ENCODE assay signal across 8 cellular contexts in the genomic region with DNA sequence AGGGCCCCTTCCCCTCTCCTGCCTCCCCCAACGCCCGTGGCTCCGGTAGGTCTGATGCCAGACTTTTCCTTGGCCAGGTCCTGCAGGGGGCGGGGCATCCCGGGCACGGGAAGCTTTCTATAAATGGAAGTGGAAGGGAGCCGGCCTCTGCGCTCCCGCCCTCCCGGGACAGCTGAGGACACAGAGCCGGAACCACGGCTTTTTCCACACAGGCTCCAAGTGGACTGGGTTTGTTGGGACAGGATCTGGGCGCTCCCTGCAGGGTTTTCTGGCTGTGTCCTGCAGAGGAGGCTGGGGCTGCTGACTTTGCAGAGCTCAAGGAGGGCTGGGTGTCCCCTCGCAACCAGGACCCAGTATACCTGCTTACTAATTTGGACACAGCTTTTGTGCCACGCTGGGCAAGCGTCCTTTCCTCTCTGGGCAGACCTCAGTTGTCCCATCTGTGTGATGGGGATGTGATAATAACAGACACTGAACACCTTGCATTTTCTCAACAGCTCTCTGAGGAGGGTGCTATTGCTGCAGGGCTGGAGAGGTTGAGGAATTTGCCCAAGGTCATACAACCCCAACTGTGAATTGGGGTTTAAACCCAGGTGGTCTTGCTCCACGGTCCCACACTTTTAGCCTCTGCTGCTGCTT. TPM values are rescaled to one million over a fixed set of nuclear protein-coding genes. Genes with fewer than 3 reads are reported as not detected.
A peak's percentile ranks its signal among the peaks of the same experiment; 100 is the strongest.
DNase-seq lines count a peak whose midpoint lies in the region; ATAC-seq and TF ChIP-seq lines count a peak whose summit lies in the region.

No MANE protein-coding gene starts in this region.

- no peak overlapping the region for H3K27ac Mint-ChIP-seq in activated T-helper 17 cell treated with anti-CD3 and anti-CD28 coated beads, Interleukin-2, amount 50 U/mL, for 72 hours

- H3K4me3 ChIP-seq in thoracic aorta = peak overlapping the region; percentile 48

- H3K27ac ChIP-seq in thoracic aorta = peak overlapping the region; percentile 55 to 62

- no peaks in the 10 kb centered on the region for H3K27me3 Mint-ChIP-seq in activated T-helper 17 cell treated with anti-CD3 and anti-CD28 coated beads, Interleukin-2, amount 50 U/mL, for 72 hours

- DNase-seq in AG20443 (ENCODE audit: low spot score) (peak; percentile 89), NCI-H1105 treated with DMSO at 0.1 percent for 48 hours (lab: John Stamatoyannopoulos, UW) (peak; percentile 30), cerebellar nuclear complex (lab: John Stamatoyannopoulos, UW) (peak; percentile 21 to 88), kidney tubule cell (ENCODE audit: low spot score) (peak; percentile 60), thoracic aorta (ENCODE audit: low spot score) (peak; percentile 33), T-helper 9 cell (no peak)

- no peaks in the 10 kb centered on the region for H3K9me3 Mint-ChIP-seq in activated T-helper 17 cell treated with anti-CD3 and anti-CD28 coated beads, Interleukin-2, amount 50 U/mL, for 72 hours

- H3K4me1 Mint-ChIP-seq in activated T-helper 17 cell treated with anti-CD3 and anti-CD28 coated beads, Interleukin-2, amount 50 U/mL, for 72 hours = no peaks in the 10 kb centered on the region

- no peaks in the 10 kb centered on the region for H3K36me3 ChIP-seq in thoracic aorta

- no peak overlapping the region for H3K4me3 Mint-ChIP-seq in activated T-helper 17 cell treated with anti-CD3 and anti-CD28 coated beads, Interleukin-2, amount 50 U/mL, for 72 hours

- TF ChIP-seq CTCF in thoracic aorta (IDR thresholded peaks at IDR 0.05) = no peak

- H3K27me3 ChIP-seq in thoracic aorta (replicated peaks; ENCODE audit: insufficient read depth) = no peaks in the 10 kb centered on the region

- H3K9me3 ChIP-seq in thoracic aorta = no peaks in the 10 kb centered on the region

- peak; percentile 94 for ATAC-seq in thoracic aorta (ENCODE audit: insufficient number of reproducible peaks, low FRiP score, low read depth)
- no peak for ATAC-seq in activated T-helper 17 cell treated with anti-CD3 and anti-CD28 coated beads, Interleukin-2, amount 50 U/mL, for 72 hours (replicated peaks)
- ATAC-seq in HG03159 (IDR thresholded peaks at IDR 0.05; ENCODE audit: unreplicated experiment) = no peak

- peaks cover 5 to 23% of the 10 kb centered on the region in 2 donors for H3K4me1 ChIP-seq in thoracic aorta (ENCODE audit: control insufficient read depth in 1 of 2, low read depth in 2 of 2)

- H3K36me3 Mint-ChIP-seq in activated T-helper 17 cell treated with anti-CD3 and anti-CD28 coated beads, Interleukin-2, amount 50 U/mL, for 72 hours (ENCODE audit: low read depth) = no peaks in the 10 kb centered on the region

RNA-seq across cellular contexts. Expression of gene TNS4, which starts 1.8 kb away (rescaled TPM):
- under 1 TPM; 0.14 to 0.78 TPM for total RNA-seq in thoracic aorta
- total RNA-seq in activated T-helper 17 cell treated with anti-CD3 and anti-CD28 coated beads, Interleukin-2, amount 50 U/mL, for 72 hours = 10 to 100 TPM in 1 of 2 donors, 1 to 10 TPM in 1; 8.8 to 19.8 TPM

RNA-seq across cellular contexts. Expression of gene IGFBP4, which starts 56.4 kb away (rescaled TPM):
- 100 to 1,000 TPM; 177 to 310 TPM for total RNA-seq in thoracic aorta
- 10 to 100 TPM in 1 of 2 donors, 1 to 10 TPM in 1; 5.3 to 33.8 TPM for total RNA-seq in activated T-helper 17 cell treated with anti-CD3 and anti-CD28 coated beads, Interleukin-2, amount 50 U/mL, for 72 hours

Comparison
In these comparisons a context has a peak if more than half of its experiments do, and no peak if none do; other contexts are left out.
1. RNA of gene TNS4, which starts 1.8 kb away (total RNA-seq): 8.8 to 19.8 TPM in activated T-helper 17 cell treated with anti-CD3 and anti-CD28 coated beads, Interleukin-2, amount 50 U/mL, for 72 hours; 0.14 to 0.78 TPM in thoracic aorta; every median in the first group is over 4 times any median in the second.
2. RNA of gene IGFBP4, which starts 56.4 kb away (total RNA-seq): 177 to 310 TPM in thoracic aorta; 5.3 to 33.8 TPM in activated T-helper 17 cell treated with anti-CD3 and anti-CD28 coated beads, Interleukin-2, amount 50 U/mL, for 72 hours; every median in the first group is over 4 times any median in the second.